ENCODE assay signal across 10 cellular contexts in the genomic region with DNA sequence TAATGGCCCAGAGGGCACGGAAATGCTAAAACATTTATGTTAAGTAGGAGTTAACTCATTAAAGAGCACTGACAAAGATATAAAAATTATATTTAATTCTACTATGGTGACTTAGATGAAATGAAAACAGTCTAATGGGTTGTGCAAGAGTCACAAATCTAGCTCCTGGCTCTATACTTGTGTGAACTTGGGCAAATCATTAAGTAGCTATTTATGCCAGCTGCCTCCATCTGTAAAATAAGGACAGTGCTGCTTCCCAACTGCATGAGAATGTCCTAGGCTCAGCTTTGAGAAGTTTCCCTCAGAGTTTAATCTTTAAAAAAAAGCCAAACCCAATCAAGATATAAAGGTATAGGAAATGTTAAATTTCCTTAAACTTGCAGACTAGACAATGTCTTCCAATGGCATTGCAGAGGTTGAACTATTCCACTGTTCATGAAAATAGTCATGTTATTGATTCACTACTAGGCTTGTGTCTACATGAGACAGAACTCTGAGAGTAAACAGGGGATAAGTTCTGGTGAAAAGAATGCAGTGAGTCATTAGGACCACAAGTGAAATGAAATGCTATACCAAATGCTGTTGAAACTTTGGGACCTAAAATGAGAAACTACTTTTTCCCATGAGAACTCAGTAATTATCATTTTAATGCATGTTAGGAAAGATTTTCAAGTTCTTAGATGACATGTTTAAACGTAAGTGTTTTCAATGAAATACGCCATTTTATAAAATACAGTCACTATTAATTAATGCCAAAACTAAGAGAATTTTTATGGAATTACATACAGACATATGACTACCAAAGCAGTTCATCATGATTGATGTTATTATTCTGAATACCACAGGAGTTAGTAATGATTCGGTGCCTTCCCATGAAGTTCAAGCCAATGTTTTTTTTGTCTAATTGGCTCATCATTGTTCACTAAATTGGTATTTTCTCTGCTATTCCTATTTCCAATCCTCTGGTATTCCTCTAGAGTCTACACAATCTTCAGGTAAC.
DNase-seq lines count a peak whose midpoint lies in the region; ATAC-seq, FAIRE-seq and TF ChIP-seq lines count a peak whose summit lies in the region.
"Had no signal": no experiment of that assay in that cellular context is flagged by ENCODE, and none has a peak within 500 bp of the region (broad histone marks: within the 10 kb centered on the region; RNA-seq: fewer than 3 reads in every experiment).

No MANE protein-coding gene starts in this region.

- DNase-seq in A172 (ENCODE audit: low spot score) (peak; percentile 87), H54 (ENCODE audit: insufficient read length, low spot score) (no peak), glomerular visceral epithelial cell (ENCODE audit: extremely low spot score) (peak; percentile 77), anterior cingulate cortex (lab: John Stamatoyannopoulos, UW) (no peak), nephron progenitor cell (no peak), NCI-H1417 (lab: John Stamatoyannopoulos, UW) (no peak)
- no peak for DNase-seq in CD8-positive, alpha-beta T cell
- DNase-seq: KBM-7, right cardiac atrium had no signal

- H3K4me3 ChIP-seq in WI38 (ENCODE audit: low read depth, low read length): peak overlapping the region; percentile 24; the same call in 1 of the 2 replicates
- no peak overlapping the region for H3K4me3 ChIP-seq in CD8-positive, alpha-beta T cell (ENCODE audit: low read depth, low read length)

- H3K27ac ChIP-seq in CD8-positive, alpha-beta T cell (ENCODE audit: low read depth, low read length): no peak overlapping the region

- peaks cover 24% of the 10 kb centered on the region for H3K36me3 Mint-ChIP-seq in nephron progenitor cell (ENCODE audit: low read depth)
- H3K36me3 Mint-ChIP-seq in CD8-positive, alpha-beta T cell: peaks cover 5% of the 10 kb centered on the region

- no peak for TF ChIP-seq POLR2A in H54 (IDR thresholded peaks at IDR 0.05; ENCODE audit: low read depth, low read length)

- no peaks in the 10 kb centered on the region for H3K9me3 Mint-ChIP-seq in nephron progenitor cell
- no peaks in the 10 kb centered on the region for H3K9me3 Mint-ChIP-seq in CD8-positive, alpha-beta T cell

- CTCF ChIA-PET in CD8-positive, alpha-beta T cell (lab: Charles Lee): no interaction called here

- H3K4me3 Mint-ChIP-seq in nephron progenitor cell: no peak overlapping the region
- no peak overlapping the region for H3K4me3 Mint-ChIP-seq in CD8-positive, alpha-beta T cell

- H3K27me3 Mint-ChIP-seq in nephron progenitor cell (ENCODE audit: low read depth, poor library complexity): peaks cover 30% of the 10 kb centered on the region
- H3K27me3 Mint-ChIP-seq in CD8-positive, alpha-beta T cell (ENCODE audit: low read depth): no peaks in the 10 kb centered on the region

- intact Hi-C loops in CD8-positive, alpha-beta T cell (cut with DNase I, micrococcal nuclease): no loop called here

- FAIRE-seq in H54 (lab: Jason Lieb, UNC): peak; percentile 95

- H3K27ac Mint-ChIP-seq in nephron progenitor cell: no peak overlapping the region
- H3K27ac Mint-ChIP-seq in CD8-positive, alpha-beta T cell: no peak overlapping the region

- no peaks in the 10 kb centered on the region for H3K9me3 ChIP-seq in CD8-positive, alpha-beta T cell (ENCODE audit: low read length)

- H3K4me1 Mint-ChIP-seq in nephron progenitor cell: peaks cover 49% of the 10 kb centered on the region
- peaks cover 21% of the 10 kb centered on the region for H3K4me1 Mint-ChIP-seq in CD8-positive, alpha-beta T cell (ENCODE audit: low read depth)

- no peak for ATAC-seq in CD8-positive, alpha-beta T cell

- no peaks in the 10 kb centered on the region for H3K4me1 ChIP-seq in CD8-positive, alpha-beta T cell (ENCODE audit: insufficient read depth, low read length)

- no peaks in the 10 kb centered on the region for H3K27me3 ChIP-seq in CD8-positive, alpha-beta T cell (ENCODE audit: insufficient read depth, low read length)

- POLR2A ChIA-PET in CD8-positive, alpha-beta T cell (lab: Charles Lee): no interaction called here

- TF ChIP-seq CTCF in WI38 (IDR thresholded peaks at IDR 0.05; ENCODE audit: low read depth, low read length) (no peak), nephron progenitor cell (IDR thresholded peaks at IDR 0.05) (no peak)
- TF ChIP-seq CTCF in CD8-positive, alpha-beta T cell (IDR thresholded peaks at IDR 0.05): no peak

- no peaks in the 10 kb centered on the region for H3K36me3 ChIP-seq in CD8-positive, alpha-beta T cell (ENCODE audit: insufficient read depth, low read length)

Comparison
In these comparisons a context has a peak if more than half of its experiments do, and no peak if none do; other contexts are left out.
1. DNase-seq: peak in A172 (single experiment) and glomerular visceral epithelial cell (single experiment); none in H54 (single experiment), anterior cingulate cortex (0 of 58), nephron progenitor cell (single experiment), NCI-H1417 (0 of 3) and CD8-positive, alpha-beta T cell (0 of 7).